Comparison of ENCODE assay signal across 8 cellular contexts in the genomic region with DNA sequence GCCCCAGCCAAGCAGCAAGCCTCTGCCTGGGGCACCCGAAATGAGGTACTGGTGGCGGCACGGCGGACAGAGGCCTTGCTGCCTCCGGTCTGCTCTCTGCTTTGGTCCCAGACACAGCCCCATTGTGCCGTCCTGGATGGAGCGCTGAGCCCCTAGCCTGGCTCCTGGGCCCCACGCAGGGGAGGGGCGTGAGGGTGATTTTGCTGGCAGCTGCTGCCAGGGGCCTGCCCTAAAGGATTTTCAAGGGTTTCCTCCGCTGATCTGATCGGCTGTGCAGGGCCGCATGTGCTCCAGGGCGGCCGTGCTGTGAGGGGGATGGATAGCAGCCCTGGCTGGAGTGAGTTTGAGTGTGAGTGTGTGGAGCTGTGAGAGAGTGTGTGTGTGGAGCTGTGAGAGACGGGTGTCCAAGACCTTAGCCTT. TPM values are rescaled to one million over a fixed set of nuclear protein-coding genes. Genes with fewer than 3 reads are reported as not detected.
DNase-seq lines count a peak whose midpoint lies in the region; ATAC-seq and TF ChIP-seq lines count a peak whose summit lies in the region.

No MANE protein-coding gene starts in this region.

- H3K36me3 Mint-ChIP-seq in WTC11: no peaks in the 10 kb centered on the region

- H3K27ac ChIP-seq in effector memory CD4-positive, alpha-beta T cell (ENCODE audit: insufficient read depth, low read length, poor library complexity, severe bottlenecking): no peak overlapping the region

- POLR2A ChIA-PET in WTC11 (lab: Charles Lee): no interaction called here

- intact Hi-C loops in head of caudate nucleus (cut with DNase I): no loop called here
- intact Hi-C loops in sciatic nerve (cut with DNase I): no loop called here

- no peaks in the 10 kb centered on the region for H3K27me3 Mint-ChIP-seq in WTC11 (ENCODE audit: low read depth)

- no peaks in the 10 kb centered on the region for H3K9me3 ChIP-seq in effector memory CD4-positive, alpha-beta T cell (ENCODE audit: control insufficient read depth, low read length)

- in situ Hi-C loops in G401 (cut with HindIII; ENCODE audit: low sequenced_read_pairs): no loop called here

- peaks cover 11% of the 10 kb centered on the region for H3K4me1 ChIP-seq in effector memory CD4-positive, alpha-beta T cell (ENCODE audit: control insufficient read depth, insufficient read depth, low read length, poor library complexity, severe bottlenecking)

- CTCF ChIA-PET in WTC11 (lab: Charles Lee): interaction anchor here (2.8 to 3.4 kb wide), 2 partner anchors 11 to 16 kb away, joined by 11 to 19 read pairs; no protein-coding TSS in a partner anchor

- H3K9me3 Mint-ChIP-seq in WTC11: no peaks in the 10 kb centered on the region

- H3K36me3 ChIP-seq in effector memory CD4-positive, alpha-beta T cell (ENCODE audit: control insufficient read depth, insufficient read depth, low read length): no peaks in the 10 kb centered on the region

- H3K4me1 Mint-ChIP-seq in WTC11: peaks cover 7% of the 10 kb centered on the region

- H3K4me3 Mint-ChIP-seq in WTC11: peak overlapping the region; percentile 22; the same call in 1 of the 2 replicates

- H3K27ac Mint-ChIP-seq in WTC11: peak overlapping the region; percentile 90

- peak; percentile 45 for DNase-seq in G401 (ENCODE audit: low spot score)
- DNase-seq in WTC11 (ENCODE audit: low spot score): no peak
- DNase-seq in head of caudate nucleus: peak in 40 of 42 donors; percentile 29 to 79 (median 60)
- DNase-seq in sciatic nerve (ENCODE audit: low spot score): no peak
- no peak for DNase-seq in stimulated activated CD4-positive, alpha-beta T cell treated with anti-CD3 and anti-CD28 coated beads, Interleukin-4, amount 100 ng/mL, for 1 hour
- DNase-seq in effector memory CD4-positive, alpha-beta T cell: no peak
- DNase-seq in stimulated activated CD4-positive, alpha-beta T cell treated with anti-CD3 and anti-CD28 coated beads, Interleukin-1b, Interleukin-23, amount 100 ng/mL, for 48 hours: no peak

- H3K4me3 ChIP-seq in effector memory CD4-positive, alpha-beta T cell (ENCODE audit: insufficient read depth, low read depth, low read length, poor library complexity, severe bottlenecking): no peak overlapping the region

- TF ChIP-seq CTCF in WTC11 (IDR thresholded peaks at IDR 0.05): no peak

- no peak for ATAC-seq in WTC11
- peak; percentile 27 for ATAC-seq in sciatic nerve
- no peak for ATAC-seq in GM18520 (IDR thresholded peaks at IDR 0.05; ENCODE audit: unreplicated experiment)

- no peaks in the 10 kb centered on the region for H3K27me3 ChIP-seq in effector memory CD4-positive, alpha-beta T cell (replicated peaks; ENCODE audit: control insufficient read depth, insufficient read depth, low read length, poor library complexity, severe bottlenecking)

TF ChIP-seq in WTC11, 78 proteins besides CTCF, POLR2A, EP300 and RAD21:
- TF ChIP-seq JUN (CRISPR knock-in tag; IDR thresholded peaks at IDR 0.05) (no peak), ZNF396 (CRISPR knock-in tag; IDR thresholded peaks at IDR 0.05; ENCODE audit: borderline replicate concordance) (no peak), TEAD4 (CRISPR knock-in tag; IDR thresholded peaks at IDR 0.05) (no peak)
TF ChIP-seq in WTC11: peak in this region for 0.

RNA-seq across cellular contexts. Expression of a gene that starts 1.3 kb away (rescaled TPM):
- total RNA-seq in G401 (2014; rRNA removed; shearing (Covaris generic)): 49.1 and 50.3 TPM in 2 replicates
- total RNA-seq in WTC11 (2021): 14.2 to 16.2 TPM (median 16.2 TPM) in 3 replicates
- 43.7 TPM for total RNA-seq in sciatic nerve

RNA-seq across cellular contexts. Expression of a gene that starts 24.7 kb away (rescaled TPM):
- 0.55 and 0.61 TPM in 2 replicates for total RNA-seq in G401 (2014; rRNA removed; shearing (Covaris generic))
- total RNA-seq in WTC11 (2021) (0.02 to 0.04 TPM in 2 of 3 replicates, not detected in the other), sciatic nerve (0.13 TPM)

RNA-seq across cellular contexts. Expression of a gene that starts 34.9 kb away (rescaled TPM):
- total RNA-seq in G401 (2014; rRNA removed; shearing (Covaris generic)): 34.2 and 70.6 TPM in 2 replicates
- total RNA-seq in WTC11 (2021) (13.5 to 17.2 TPM (median 15.0 TPM) in 3 replicates), sciatic nerve (24.6 TPM)

RNA-seq across cellular contexts. Expression of a gene that starts 44.8 kb away (rescaled TPM):
- total RNA-seq in G401 (2014; rRNA removed; shearing (Covaris generic)): 0.25 and 0.98 TPM in 2 replicates
- total RNA-seq in WTC11 (2021) (0.76 to 0.96 TPM (median 0.96 TPM) in 3 replicates), sciatic nerve (4.0 TPM)

Comparison
In these comparisons a context has a peak if more than half of its experiments do, and no peak if none do; other contexts are left out.
1. DNase-seq: peak in G401 (single experiment) and head of caudate nucleus (40 of 42); none in WTC11 (single experiment), sciatic nerve (single experiment), stimulated activated CD4-positive, alpha-beta T cell treated with anti-CD3 and anti-CD28 coated beads, Interleukin-4, amount 100 ng/mL, for 1 hour (single experiment), effector memory CD4-positive, alpha-beta T cell (0 of 3) and stimulated activated CD4-positive, alpha-beta T cell treated with anti-CD3 and anti-CD28 coated beads, Interleukin-1b, Interleukin-23, amount 100 ng/mL, for 48 hours (single experiment).